ENCODE assay signal across 1 cellular context in the genomic region with DNA sequence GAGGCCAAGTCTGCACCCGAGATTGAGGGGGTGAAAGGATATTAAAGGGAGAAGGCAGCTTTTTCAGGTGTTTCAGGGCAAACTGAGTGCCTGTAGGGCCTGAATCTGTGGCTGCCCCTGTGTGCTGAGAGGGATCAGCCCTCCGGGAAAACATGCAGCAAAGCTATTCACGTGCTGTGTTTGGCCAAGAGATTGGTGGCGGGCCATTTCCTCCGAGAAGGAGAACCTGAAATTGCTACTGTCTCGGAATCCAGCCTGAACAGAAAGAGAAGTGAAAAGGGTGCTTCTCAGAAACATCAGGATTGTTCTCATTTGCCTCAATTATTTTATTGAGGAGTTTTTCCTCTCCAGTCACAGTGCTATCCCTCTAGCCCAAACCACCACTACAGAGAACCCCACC.
TF ChIP-seq lines count a peak whose summit lies in the region.

No MANE protein-coding gene starts in this region.

TF ChIP-seq in GM12878, 131 proteins besides CTCF, POLR2A, EP300 and RAD21:
- no peak for TF ChIP-seq YBX1 (IDR thresholded peaks at IDR 0.05)
- peak; percentile 45; the same call in 1 of the 2 replicates for TF ChIP-seq SPI1 (IDR thresholded peaks at IDR 0.05; ENCODE audit: borderline replicate concordance, insufficient read depth, low read depth, low read length)
